Comparison of ENCODE assay signal across 8 cellular contexts in the genomic region with DNA sequence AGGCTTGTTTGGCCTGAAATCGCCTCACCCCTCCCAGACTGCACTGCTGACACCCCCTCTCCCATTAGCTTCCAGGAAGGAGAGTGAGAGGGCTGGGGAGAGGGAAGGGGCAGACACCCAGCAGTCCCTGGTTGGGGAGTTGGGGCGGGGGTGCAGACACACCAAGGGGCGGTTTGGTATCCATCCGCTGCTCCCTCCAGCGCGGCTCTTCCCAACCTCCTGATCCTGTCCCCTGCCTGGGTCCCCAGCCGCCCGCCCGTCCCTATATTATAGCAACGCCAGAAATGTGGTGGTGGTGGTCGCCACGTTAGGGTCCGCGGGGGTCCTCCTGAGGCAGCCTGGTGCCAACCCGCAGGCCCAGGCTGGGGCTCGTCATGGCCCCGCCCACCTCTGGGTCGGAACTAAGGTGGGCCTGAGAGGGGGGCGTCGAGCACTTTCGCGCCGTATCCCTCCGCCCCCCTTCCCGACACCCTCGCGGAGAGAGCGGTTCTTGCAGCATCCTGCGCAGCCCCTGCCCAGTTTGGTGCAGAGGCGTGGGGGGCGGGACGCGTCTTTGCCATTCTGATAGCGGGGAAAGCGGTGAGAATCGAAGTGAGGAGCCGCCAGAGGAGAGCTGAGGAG. TPM values are rescaled to one million over a fixed set of nuclear protein-coding genes. Genes with fewer than 3 reads are reported as not detected.
A peak's percentile ranks its signal among the peaks of the same experiment; 100 is the strongest.
DNase-seq lines count a peak whose midpoint lies in the region; ATAC-seq lines count a peak whose summit lies in the region.
"Had no signal": no experiment of that assay in that cellular context is flagged by ENCODE, and none has a peak within 500 bp of the region (broad histone marks: within the 10 kb centered on the region; RNA-seq: fewer than 3 reads in every experiment).

No MANE protein-coding gene starts in this region.

- peak overlapping the region; percentile 71 for H3K4me3 Mint-ChIP-seq in activated T-helper 17 cell treated with anti-CD3 and anti-CD28 coated beads, Interleukin-2, amount 50 U/mL, for 72 hours
- H3K4me3 Mint-ChIP-seq in stimulated activated memory B cell treated with anti-CD40 and anti-IgM and Interleukin-4, amounts not matched to agents 10 μg/mL and 1 μg/mL and 100 μg/mL, for 72 hours = peak overlapping the region; percentile 76

- no peak overlapping the region for H3K27ac Mint-ChIP-seq in activated T-helper 17 cell treated with anti-CD3 and anti-CD28 coated beads, Interleukin-2, amount 50 U/mL, for 72 hours
- H3K27ac Mint-ChIP-seq in stimulated activated memory B cell treated with anti-CD40 and anti-IgM and Interleukin-4, amounts not matched to agents 10 μg/mL and 1 μg/mL and 100 μg/mL, for 72 hours = peak overlapping the region; percentile 46

- in situ Hi-C loops in HAP-1 (cut with MboI; ENCODE audit: low sequenced_read_pairs) = no loop called here

- peak overlapping the region; percentile 68 for H3K4me3 ChIP-seq in iPS-15b (ENCODE audit: low read depth, low read length)
- H3K4me3 ChIP-seq in HAP-1 = no peak overlapping the region
- H3K4me3 ChIP-seq: K562 had no signal

- no peak for DNase-seq in HAP-1 (ENCODE audit: low spot score in 2 of 2)
- no peak for DNase-seq in SHP77 (lab: John Stamatoyannopoulos, UW)
- DNase-seq in NCI-H2107 treated with DMSO at 0.1 percent for 48 hours (lab: John Stamatoyannopoulos, UW; ENCODE audit: unreplicated experiment) = no peak

- H3K4me1 ChIP-seq in iPS-15b (ENCODE audit: control insufficient read depth, insufficient read depth, low read length) (peaks cover 8% of the 10 kb centered on the region), HAP-1 (no peaks in the 10 kb centered on the region)

- H3K9me3 ChIP-seq in iPS-15b (ENCODE audit: control insufficient read depth, insufficient read depth, low read length) (peaks cover 2% of the 10 kb centered on the region), HAP-1 (no peaks in the 10 kb centered on the region)

- H3K4me1 Mint-ChIP-seq in activated T-helper 17 cell treated with anti-CD3 and anti-CD28 coated beads, Interleukin-2, amount 50 U/mL, for 72 hours = no peaks in the 10 kb centered on the region
- H3K4me1 Mint-ChIP-seq in stimulated activated memory B cell treated with anti-CD40 and anti-IgM and Interleukin-4, amounts not matched to agents 10 μg/mL and 1 μg/mL and 100 μg/mL, for 72 hours = no peaks in the 10 kb centered on the region

- H3K27me3 ChIP-seq in iPS-15b (ENCODE audit: control insufficient read depth, insufficient read depth, low read length) = no peaks in the 10 kb centered on the region
- H3K27me3 ChIP-seq in HAP-1 (ENCODE audit: low read depth) = no peaks in the 10 kb centered on the region

- no peaks in the 10 kb centered on the region for H3K27me3 Mint-ChIP-seq in activated T-helper 17 cell treated with anti-CD3 and anti-CD28 coated beads, Interleukin-2, amount 50 U/mL, for 72 hours
- no peaks in the 10 kb centered on the region for H3K27me3 Mint-ChIP-seq in stimulated activated memory B cell treated with anti-CD40 and anti-IgM and Interleukin-4, amounts not matched to agents 10 μg/mL and 1 μg/mL and 100 μg/mL, for 72 hours

- peak overlapping the region; percentile 60 for H3K9ac ChIP-seq in iPS-15b (ENCODE audit: low read depth, low read length)

- no peaks in the 10 kb centered on the region for H3K36me3 ChIP-seq in iPS-15b (ENCODE audit: control insufficient read depth, insufficient read depth, low read length)
- no peaks in the 10 kb centered on the region for H3K36me3 ChIP-seq in HAP-1 (replicated peaks)

- no peaks in the 10 kb centered on the region for H3K36me3 Mint-ChIP-seq in activated T-helper 17 cell treated with anti-CD3 and anti-CD28 coated beads, Interleukin-2, amount 50 U/mL, for 72 hours (ENCODE audit: low read depth)
- H3K36me3 Mint-ChIP-seq in stimulated activated memory B cell treated with anti-CD40 and anti-IgM and Interleukin-4, amounts not matched to agents 10 μg/mL and 1 μg/mL and 100 μg/mL, for 72 hours = no peaks in the 10 kb centered on the region

- no peaks in the 10 kb centered on the region for H3K9me3 Mint-ChIP-seq in activated T-helper 17 cell treated with anti-CD3 and anti-CD28 coated beads, Interleukin-2, amount 50 U/mL, for 72 hours
- H3K9me3 Mint-ChIP-seq in stimulated activated memory B cell treated with anti-CD40 and anti-IgM and Interleukin-4, amounts not matched to agents 10 μg/mL and 1 μg/mL and 100 μg/mL, for 72 hours = no peaks in the 10 kb centered on the region

- ATAC-seq in HG02973 (IDR thresholded peaks at IDR 0.05; ENCODE audit: unreplicated experiment) = peak; percentile 18
- ATAC-seq in activated T-helper 17 cell treated with anti-CD3 and anti-CD28 coated beads, Interleukin-2, amount 50 U/mL, for 72 hours (replicated peaks) = peak; percentile 37
- ATAC-seq in stimulated activated memory B cell treated with anti-CD40 and anti-IgM and Interleukin-4, amounts not matched to agents 10 μg/mL and 1 μg/mL and 100 μg/mL, for 72 hours = peak; percentile 8
- ATAC-seq: K562 had no signal

RNA-seq across cellular contexts. Expression of a gene that starts 25.1 kb away (rescaled TPM):
- 1 to 10 TPM; 2.6 to 3.1 TPM for total RNA-seq in activated T-helper 17 cell treated with anti-CD3 and anti-CD28 coated beads, Interleukin-2, amount 50 U/mL, for 72 hours

RNA-seq across cellular contexts. Expression of a gene that starts 33.4 kb away (rescaled TPM):
- total RNA-seq in activated T-helper 17 cell treated with anti-CD3 and anti-CD28 coated beads, Interleukin-2, amount 50 U/mL, for 72 hours = under 1 TPM; 0.17 to 0.45 TPM
